In the genomic region with DNA sequence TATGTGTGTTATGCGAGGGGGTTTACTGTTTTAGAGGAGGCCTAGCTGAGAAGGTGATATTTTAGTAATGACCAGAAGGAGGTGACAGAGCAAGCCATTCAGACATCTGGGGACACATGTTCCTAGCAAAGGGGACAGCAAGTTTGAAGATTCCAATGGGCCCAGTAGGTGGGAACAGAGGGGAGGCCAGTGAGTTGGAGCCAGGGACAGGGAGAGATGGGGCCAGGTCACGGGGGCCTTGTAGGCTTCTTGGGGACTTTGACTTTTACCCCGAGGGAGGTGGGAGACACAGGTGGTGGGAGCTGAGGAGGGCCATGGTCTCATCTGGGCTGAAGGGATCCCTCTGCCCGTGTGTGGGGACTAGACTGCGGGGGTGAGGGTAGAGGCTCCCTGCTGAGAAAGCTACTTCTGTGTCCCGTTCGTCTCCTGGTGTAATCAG, we compare ENCODE assay signal across 8 cellular contexts.
DNase-seq lines count a peak whose midpoint lies in the region; ATAC-seq, FAIRE-seq and TF ChIP-seq lines count a peak whose summit lies in the region.

No MANE protein-coding gene starts in this region.

- H3K27me3 ChIP-seq in left lung, result no peaks in the 10 kb centered on the region
- no peaks in the 10 kb centered on the region for H3K27me3 ChIP-seq in H9 (ENCODE audit: insufficient read depth, low read length)

- no peaks in the 10 kb centered on the region for H3K79me2 ChIP-seq in H9 (ENCODE audit: insufficient read depth, low read length)

- no peaks in the 10 kb centered on the region for H3K9me3 Mint-ChIP-seq in H9

- H2BK5ac ChIP-seq in H9 (ENCODE audit: insufficient read length, low read length), result no peak overlapping the region

- H3K56ac ChIP-seq in H9 (ENCODE audit: insufficient read length, low read depth, low read length), result no peak overlapping the region

- no peak overlapping the region for H4K8ac ChIP-seq in H9 (replicated peaks; ENCODE audit: insufficient read length, low read depth, low read length)

- DNase-seq in AML-193 (lab: John Stamatoyannopoulos, UW) (peak; percentile 44 to 53), GM19239 (ENCODE audit: insufficient read length, low spot score) (no peak), RWPE1 (ENCODE audit: low spot score) (no peak), left lung (no peak), caudate nucleus (lab: John Stamatoyannopoulos, UW) (no peak), cerebellum (ENCODE audit: low spot score) (no peak), H9 (no peak)

- no peaks in the 10 kb centered on the region; a peak in 1 of 7 replicates for H3K36me3 Mint-ChIP-seq in H9 (ENCODE audit: insufficient read depth in 1 of 3, low read depth in 3 of 3)

- no peak overlapping the region for H3K18ac ChIP-seq in H9 (ENCODE audit: insufficient read length, low read depth, low read length)

- intact Hi-C loops in left lung (cut with DNase I), result no loop called here

- no peak overlapping the region for H2BK12ac ChIP-seq in H9 (ENCODE audit: insufficient read length, low read depth, low read length)

- H3K4me3 ChIP-seq in left lung, result no peak overlapping the region

- H3K4me1 Mint-ChIP-seq in H9, result peaks cover 9 to 22% of the 10 kb centered on the region in 2 experiments; a peak in 3 of 4 replicates

- no peak overlapping the region for H3T11ph ChIP-seq in H9 (ENCODE audit: low read length)

- H3K36me3 ChIP-seq in left lung, result peaks cover 0 to 10% of the 10 kb centered on the region in 2 donors

- H3K4me1 ChIP-seq in left lung (peaks cover 6 to 67% of the 10 kb centered on the region in 2 donors), H9 (ENCODE audit: insufficient read depth, low read length) (no peaks in the 10 kb centered on the region)

- no peak overlapping the region for H3K4me2 ChIP-seq in H9 (ENCODE audit: insufficient read depth, insufficient read length, low read length)

- H4K20me1 ChIP-seq in H9 (ENCODE audit: control insufficient read depth, insufficient read depth, insufficient read length), result no peaks in the 10 kb centered on the region

- H3K27ac ChIP-seq in RWPE1, result peak overlapping the region; percentile 53
- peak overlapping the region; percentile 41 to 80 for H3K27ac ChIP-seq in left lung
- no peak overlapping the region for H3K27ac ChIP-seq in caudate nucleus (ENCODE audit: low read depth, low read length)
- H3K27ac ChIP-seq in H9 (ENCODE audit: insufficient read length, low read depth, low read length), result no peak overlapping the region

- WGBS in H9 (ENCODE audit: extremely low coverage, insufficient read length, low lambda C conversion rate), result no CpG with 5 or more reads among the region's 7 CpGs

- no peaks in the 10 kb centered on the region for H3K9me3 ChIP-seq in left lung
- no peaks in the 10 kb centered on the region for H3K9me3 ChIP-seq in H9 (ENCODE audit: control insufficient read depth, low read depth, low read length)

- H3K4me3 Mint-ChIP-seq in H9, result no peak overlapping the region

- no peak overlapping the region for H4K91ac ChIP-seq in H9 (ENCODE audit: insufficient read length, low read depth, low read length)

- no peak overlapping the region for H2AK5ac ChIP-seq in H9 (ENCODE audit: insufficient read length, low read length)

- peak; percentile 47 for FAIRE-seq in GM19239 (lab: Jason Lieb, UNC)

- CTCF ChIA-PET in RWPE1 (lab: Yijun Ruan, JAX), result interaction anchor here (0.7 kb wide), 2 partner anchors 32 to 240 kb away, joined by 3 read pairs; no protein-coding TSS in a partner anchor

- H2BK15ac ChIP-seq in H9 (ENCODE audit: low read depth, low read length), result no peak overlapping the region

- peaks cover 4% of the 10 kb centered on the region; the same call in 1 of the 2 replicates for H3K27me3 Mint-ChIP-seq in H9 (ENCODE audit: low read depth)

- no peak overlapping the region for H2AFZ ChIP-seq in H9 (ENCODE audit: low read length)

- ATAC-seq in left lung (no peak), GM21786 (IDR thresholded peaks at IDR 0.05; ENCODE audit: unreplicated experiment) (no peak)

- no peak overlapping the region for H3K4ac ChIP-seq in H9 (ENCODE audit: low read depth, low read length)

- no peak overlapping the region for H3K27ac Mint-ChIP-seq in H9

- no peak overlapping the region for H3K23ac ChIP-seq in H9 (ENCODE audit: insufficient read length, low read depth, low read length)

- H3K23me2 ChIP-seq in H9 (ENCODE audit: insufficient read length, low read depth, low read length, poor library complexity, severe bottlenecking), result no peaks in the 10 kb centered on the region

- H2BK20ac ChIP-seq in H9 (ENCODE audit: low read depth, low read length, poor library complexity, severe bottlenecking), result no peak overlapping the region

- H2BK120ac ChIP-seq in H9 (ENCODE audit: low read depth, low read length, poor library complexity, severe bottlenecking), result no peak overlapping the region

- no peak overlapping the region for H3K9ac ChIP-seq in H9 (ENCODE audit: extremely low read depth, insufficient read length, low read length)

- H4K5ac ChIP-seq in H9 (ENCODE audit: insufficient read length, low read depth, low read length), result no peak overlapping the region

- H3K79me1 ChIP-seq in H9 (ENCODE audit: insufficient read depth, low read depth, low read length, poor library complexity, severe bottlenecking), result no peaks in the 10 kb centered on the region

- H3K14ac ChIP-seq in H9 (ENCODE audit: insufficient read depth, low read length), result no peak overlapping the region

- no peak for TF ChIP-seq CTCF in RWPE1 (conservative IDR thresholded peaks at IDR 0.05; ENCODE audit: low read depth)
- no peak for TF ChIP-seq CTCF in left lung (IDR thresholded peaks at IDR 0.05)
- TF ChIP-seq CTCF in H9 (conservative IDR thresholded peaks at IDR 0.05), result no peak

- POLR2A ChIA-PET in RWPE1 (lab: Yijun Ruan, JAX; ENCODE audit: low non-redundant PET), result no interaction called here

Comparison
In these comparisons a context has a peak if more than half of its experiments do, and no peak if none do; other contexts are left out.
1. DNase-seq: peak in AML-193 (2 of 2); none in GM19239 (single experiment), RWPE1 (single experiment), left lung (0 of 2), caudate nucleus (0 of 61), cerebellum (single experiment) and H9 (single experiment).
2. H3K27ac ChIP-seq: peak in RWPE1 (single experiment) and left lung (2 of 2); none in caudate nucleus (single experiment) and H9 (single experiment).